Comparison of ENCODE assay signal across 22 cellular contexts in the genomic region with DNA sequence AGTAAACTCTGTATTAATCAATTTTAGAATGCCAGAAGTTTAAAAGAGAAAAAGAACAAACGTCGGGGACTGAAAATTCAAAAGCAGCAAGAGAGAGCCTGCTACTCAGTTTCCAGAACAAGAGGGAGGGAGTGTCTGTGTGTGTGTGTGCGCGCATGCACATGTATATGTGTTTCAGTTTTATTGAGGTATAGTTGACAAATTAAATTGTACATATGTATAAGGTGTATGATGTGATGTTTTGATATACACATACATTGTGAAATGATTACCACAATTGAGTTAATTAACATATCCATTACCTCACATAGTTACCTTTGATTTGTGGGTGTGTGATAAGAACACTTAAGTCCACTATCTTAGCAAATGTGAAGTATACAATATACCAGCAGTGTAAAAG. TPM values are rescaled to one million over a fixed set of nuclear protein-coding genes. Genes with fewer than 3 reads are reported as not detected.
DNase-seq lines count a peak whose midpoint lies in the region; ATAC-seq, FAIRE-seq and TF ChIP-seq lines count a peak whose summit lies in the region.
"Had no signal": no experiment of that assay in that cellular context is flagged by ENCODE, and none has a peak within 500 bp of the region (broad histone marks: within the 10 kb centered on the region; RNA-seq: fewer than 3 reads in every experiment).

No MANE protein-coding gene starts in this region.

- H2AFZ ChIP-seq in neural progenitor cell (replicated peaks), result no peak overlapping the region

- H3K27ac Mint-ChIP-seq in HFFc6, result peak overlapping the region; percentile 81
- H3K27ac Mint-ChIP-seq in chondrocyte (ENCODE audit: unreplicated experiment), result peak overlapping the region; percentile 62
- H3K27ac Mint-ChIP-seq in neural progenitor cell, result peak overlapping the region; percentile 61
- H3K27ac Mint-ChIP-seq: CD4-positive, alpha-beta T cell had no signal

- no peaks in the 10 kb centered on the region for H3K27me3 Mint-ChIP-seq in HFFc6 (ENCODE audit: insufficient read depth)
- H3K27me3 Mint-ChIP-seq in chondrocyte (ENCODE audit: low read depth), result no peaks in the 10 kb centered on the region
- peaks cover 4% of the 10 kb centered on the region for H3K27me3 Mint-ChIP-seq in neural progenitor cell (ENCODE audit: insufficient read depth, low read depth)
- H3K27me3 Mint-ChIP-seq: CD4-positive, alpha-beta T cell had no signal

- no peak overlapping the region for H3K27ac ChIP-seq in neural progenitor cell

- H3K9me3 ChIP-seq in neural progenitor cell (ENCODE audit: low read depth), result peaks cover 10% of the 10 kb centered on the region
- H3K9me3 ChIP-seq: HAP-1 had no signal

- no peaks in the 10 kb centered on the region for H3F3A ChIP-seq in neural progenitor cell (ENCODE audit: low read depth)

- in situ Hi-C loops in ACHN (cut with HindIII; ENCODE audit: low pct_ligation_motif_present, low pct_unique_long_range_greater_than_20kb, low sequenced_read_pairs), result no loop called here

- DNase-seq in GM12891 (ENCODE audit: insufficient read length, low spot score) (no peak), HFFc6 (no peak), chondrocyte (ENCODE audit: low spot score) (no peak), neural progenitor cell (ENCODE audit: low spot score) (no peak), sciatic nerve (ENCODE audit: low spot score) (no peak), RKO (ENCODE audit: low spot score) (no peak), ACHN (no peak)
- DNase-seq: Caco-2; CD4-positive, alpha-beta T cell; DMS153; GF-D8; KBM-7; MV-4-11; NCI-H1694 treated with DMSO at 0.1 percent for 48 hours; NCI-H510A; NCI-H774; OCI-M1; SHP77 had no signal

- peaks cover 54% of the 10 kb centered on the region for H3K4me1 Mint-ChIP-seq in HFFc6 (ENCODE audit: low read depth)
- H3K4me1 Mint-ChIP-seq in chondrocyte (ENCODE audit: low read depth), result peaks cover 53% of the 10 kb centered on the region
- peaks cover 16% of the 10 kb centered on the region for H3K4me1 Mint-ChIP-seq in neural progenitor cell

- H3K4me3 Mint-ChIP-seq in HFFc6 (no peak overlapping the region), chondrocyte (ENCODE audit: unreplicated experiment) (peak overlapping the region; percentile 7), neural progenitor cell (no peak overlapping the region)
- H3K4me3 Mint-ChIP-seq: CD4-positive, alpha-beta T cell had no signal

- no peak for ATAC-seq in sciatic nerve
- no peak for ATAC-seq in GM21737 (IDR thresholded peaks at IDR 0.05; ENCODE audit: unreplicated experiment)
- ATAC-seq: HepG2 had no signal

- H3K4me2 ChIP-seq in neural progenitor cell, result no peak overlapping the region

- H4K20me1 ChIP-seq in neural progenitor cell (ENCODE audit: low read depth), result no peaks in the 10 kb centered on the region

- TF ChIP-seq CTCF in HFFc6 (IDR thresholded peaks at IDR 0.05) (no peak), chondrocyte (IDR thresholded peaks at IDR 0.05) (no peak), neural progenitor cell (IDR thresholded peaks at IDR 0.05) (no peak)

- FAIRE-seq in GM12891 (lab: Jason Lieb, UNC), result peak; percentile 5
- FAIRE-seq: A204.1, HepG2 had no signal

- peaks cover 4% of the 10 kb centered on the region for H3K4me1 ChIP-seq in neural progenitor cell
- H3K4me1 ChIP-seq: Caco-2, HAP-1 had no signal

- TF ChIP-seq POLR2A in GM12891 (IDR thresholded peaks at IDR 0.05; ENCODE audit: low read depth, low read length), result no peak

- no peaks in the 10 kb centered on the region for H3K79me2 ChIP-seq in neural progenitor cell (ENCODE audit: low read depth)

- H3K36me3 Mint-ChIP-seq in HFFc6 (ENCODE audit: low read depth) (peaks cover 37% of the 10 kb centered on the region), chondrocyte (ENCODE audit: low read depth) (peaks cover 6% of the 10 kb centered on the region), neural progenitor cell (no peaks in the 10 kb centered on the region)

- H3K36me3 ChIP-seq in neural progenitor cell, result peaks cover under 1% of the 10 kb centered on the region
- H3K36me3 ChIP-seq: HAP-1 had no signal

- H3K9me3 Mint-ChIP-seq in HFFc6 (peaks cover 31% of the 10 kb centered on the region), chondrocyte (ENCODE audit: low read depth) (peaks cover 18% of the 10 kb centered on the region), neural progenitor cell (peaks cover 29% of the 10 kb centered on the region)

- intact Hi-C loops in sciatic nerve (cut with DNase I), result no loop called here

- no peak overlapping the region for H3K4me3 ChIP-seq in neural progenitor cell
- H3K4me3 ChIP-seq: HAP-1 had no signal

- H3K9ac ChIP-seq in neural progenitor cell, result no peak overlapping the region

- no peaks in the 10 kb centered on the region for H3K27me3 ChIP-seq in neural progenitor cell

TF ChIP-seq in GM12891, 5 proteins besides CTCF, POLR2A, EP300 and RAD21:
- TF ChIP-seq POLR2AphosphoS5 (IDR thresholded peaks at IDR 0.05; ENCODE audit: low read depth, low read length) (no peak), POU2F2 (IDR thresholded peaks at IDR 0.05; ENCODE audit: low read depth, low read length) (no peak), SPI1 (IDR thresholded peaks at IDR 0.05; ENCODE audit: low read depth, low read length) (no peak), PAX5 (IDR thresholded peaks at IDR 0.05; ENCODE audit: insufficient read depth, low read length, severe bottlenecking) (no peak), TAF1 (IDR thresholded peaks at IDR 0.05; ENCODE audit: low read depth, low read length) (no peak)

RNA-seq across cellular contexts. Expression of gene GRAMD2B, which starts 27.6 kb away (rescaled TPM):
- 2.9 TPM for polyA plus RNA-seq in GM12891 (2012; ENCODE audit: low read depth, missing spikeins)
- total RNA-seq in HFFc6 (2021; fragmentation: NEBNext Ultra II Directional; extraction: Animal tissue kit (Norgen Biotek cat#: 25700)), result 100 to 1,000 TPM in 2 of 6 experiments, 10 to 100 TPM in 4; 69.2 to 154 (median 80.5) TPM
- total RNA-seq in chondrocyte (56.5 to 72.4 TPM (median 61.5 TPM) in 3 replicates), neural progenitor cell (ENCODE audit: low replicate concordance) (8.6 and 11.0 TPM in 2 replicates), sciatic nerve (42.3 TPM)
